In the genomic region with DNA sequence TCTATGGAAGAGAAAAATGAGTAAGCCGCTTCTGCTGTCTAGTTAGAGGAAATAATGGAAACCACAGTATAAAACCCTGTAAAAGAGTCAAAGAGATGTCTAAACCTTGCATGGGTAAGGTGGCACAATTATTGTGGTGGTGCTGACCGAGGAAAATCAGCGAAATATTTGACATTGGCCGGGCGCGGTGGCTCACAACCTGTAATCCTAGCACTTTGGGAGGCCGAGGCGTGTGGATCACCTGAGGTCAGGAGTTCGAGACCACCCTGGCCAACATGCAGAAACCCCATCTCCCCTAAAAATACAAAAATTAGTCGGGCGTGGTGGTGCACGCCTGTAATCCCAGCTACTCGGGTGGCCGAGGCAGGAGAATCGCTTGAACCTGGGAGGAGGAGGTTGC, we compare ENCODE assay signal across 10 cellular contexts. TPM values are rescaled to one million over a fixed set of nuclear protein-coding genes. Genes with fewer than 3 reads are reported as not detected.
DNase-seq lines count a peak whose midpoint lies in the region; ATAC-seq and TF ChIP-seq lines count a peak whose summit lies in the region.
"Not testable (repeated sequence)": the region's sequence is repeated elsewhere in the genome, so short reads cannot be mapped to it uniquely, and the experiment has no call there.
"Had no signal": no experiment of that assay in that cellular context is flagged by ENCODE, and none has a peak within 500 bp of the region (broad histone marks: within the 10 kb centered on the region; RNA-seq: fewer than 3 reads in every experiment).

No MANE protein-coding gene starts in this region.

- H3K4me3 ChIP-seq in AG04450 (ENCODE audit: low read depth, low read length): peak overlapping the region; percentile 44
- peak overlapping the region; percentile 72 for H3K4me3 ChIP-seq in HAP-1
- H3K4me3 ChIP-seq in Panc1 (ENCODE audit: low read depth in 2 of 2, low read length in 2 of 2): peak overlapping the region; percentile 68 to 78
- peak overlapping the region; percentile 70 for H3K4me3 ChIP-seq in coronary artery
- H3K4me3 ChIP-seq in iPS-11a (ENCODE audit: low read depth, low read length): peak overlapping the region; percentile 13

- H3K9me3 ChIP-seq in AG04450 (ENCODE audit: control insufficient read depth, insufficient read depth, low read length); HAP-1; Panc1 (ENCODE audit: control insufficient read depth, insufficient read depth, low read depth, low read length): not testable (repeated sequence)

- H3K27me3 ChIP-seq in AG04450 (ENCODE audit: control insufficient read depth, insufficient read depth, low read length); HAP-1 (ENCODE audit: low read depth); Panc1 (ENCODE audit: control insufficient read depth, insufficient read depth, low read length): not testable (repeated sequence)

- not testable (repeated sequence) for H3K27me3 Mint-ChIP-seq in activated T-cell treated with anti-CD3 and anti-CD28 coated beads, Interleukin-2, amount 50 U/mL, for 72 hours (ENCODE audit: low read depth); natural killer cell treated with Interleukin-12 subunit alpha and Interleukin-12 subunit beta and Interleukin-15 and Interleukin-18, amount 100 ng/mL, for 72 hours; stimulated activated naive B cell treated with anti-CD40 and anti-IgM and Interleukin-4, amounts not matched to agents 10 μg/mL and 1 μg/mL and 100 μg/mL, for 72 hours

- peak overlapping the region; percentile 85 to 92 for H3K4me3 Mint-ChIP-seq in activated T-cell treated with anti-CD3 and anti-CD28 coated beads, Interleukin-2, amount 50 U/mL, for 72 hours
- H3K4me3 Mint-ChIP-seq in natural killer cell treated with Interleukin-12 subunit alpha and Interleukin-12 subunit beta and Interleukin-15 and Interleukin-18, amount 100 ng/mL, for 72 hours: peak overlapping the region; percentile 91
- peak overlapping the region; percentile 84 to 91 for H3K4me3 Mint-ChIP-seq in stimulated activated naive B cell treated with anti-CD40 and anti-IgM and Interleukin-4, amounts not matched to agents 10 μg/mL and 1 μg/mL and 100 μg/mL, for 72 hours

- POLR2A ChIA-PET in AG04450 (lab: Yijun Ruan, JAX) (interaction anchor here (0.6 to 0.7 kb wide), 2 partner anchors 15 to 51 kb away, joined by 3 to 5 read pairs; no protein-coding TSS in a partner anchor), Panc1 (lab: Charles Lee) (interaction anchor here (0.7 to 1.0 kb wide), 3 partner anchors 9 to 97 kb away, joined by 4 to 10 read pairs (median 6); no protein-coding TSS in a partner anchor)

- intact Hi-C loops in Panc1 (cut with micrococcal nuclease; ENCODE audit: unreplicated experiment): not testable (repeated sequence)

- TF ChIP-seq CTCF in AG04450 (IDR thresholded peaks at IDR 0.05; ENCODE audit: low read depth, low read length); Panc1 (IDR thresholded peaks at IDR 0.05); coronary artery (IDR thresholded peaks at IDR 0.05): not testable (repeated sequence)

- CTCF ChIA-PET in AG04450 (lab: Charles Lee) (interaction anchor here (0.6 to 1.4 kb wide), 3 partner anchors 11 to 365 kb away, joined by 3 to 8 read pairs (median 3); no protein-coding TSS in a partner anchor), Panc1 (lab: Charles Lee) (interaction anchor here (0.7 kb wide), 1 partner anchor 26 kb away, joined by 4 read pairs; no protein-coding TSS in a partner anchor)

- not testable (repeated sequence) for H3K27ac ChIP-seq in AG04450 (ENCODE audit: low read depth, low read length)
- H3K27ac ChIP-seq in Panc1 (ENCODE audit: low read length): peak overlapping the region; percentile 72
- peak overlapping the region; percentile 74 to 80 for H3K27ac ChIP-seq in coronary artery

- H3K9me3 Mint-ChIP-seq in activated T-cell treated with anti-CD3 and anti-CD28 coated beads, Interleukin-2, amount 50 U/mL, for 72 hours; natural killer cell treated with Interleukin-12 subunit alpha and Interleukin-12 subunit beta and Interleukin-15 and Interleukin-18, amount 100 ng/mL, for 72 hours; stimulated activated naive B cell treated with anti-CD40 and anti-IgM and Interleukin-4, amounts not matched to agents 10 μg/mL and 1 μg/mL and 100 μg/mL, for 72 hours: not testable (repeated sequence)

- not testable (repeated sequence) for DNase-seq in AG04450 (ENCODE audit: low read depth, low spot score); HAP-1 (ENCODE audit: low spot score in 2 of 2); Panc1 (ENCODE audit: low read depth, low spot score); activated T-cell treated with anti-CD3 and anti-CD28 coated beads, Interleukin-2, amount 50 U/mL, for 72 hours; coronary artery (ENCODE audit: low spot score); natural killer cell treated with Interleukin-12 subunit alpha and Interleukin-12 subunit beta and Interleukin-15 and Interleukin-18, amount 100 ng/mL, for 72 hours (ENCODE audit: low spot score); stimulated activated naive B cell treated with anti-CD40 and anti-IgM and Interleukin-4, amounts not matched to agents 10 μg/mL and 1 μg/mL and 100 μg/mL, for 72 hours

- peaks cover 22 to 42% of the 10 kb centered on the region in 2 donors for H3K36me3 Mint-ChIP-seq in activated T-cell treated with anti-CD3 and anti-CD28 coated beads, Interleukin-2, amount 50 U/mL, for 72 hours (ENCODE audit: insufficient read depth in 2 of 2)
- H3K36me3 Mint-ChIP-seq in natural killer cell treated with Interleukin-12 subunit alpha and Interleukin-12 subunit beta and Interleukin-15 and Interleukin-18, amount 100 ng/mL, for 72 hours: peaks cover 19% of the 10 kb centered on the region
- peaks cover 13 to 31% of the 10 kb centered on the region in 2 donors for H3K36me3 Mint-ChIP-seq in stimulated activated naive B cell treated with anti-CD40 and anti-IgM and Interleukin-4, amounts not matched to agents 10 μg/mL and 1 μg/mL and 100 μg/mL, for 72 hours

- BruUV-seq in Panc1 (replicated peaks; lab: Mats Ljungman, UMichigan): not testable (repeated sequence)

- peaks cover 14% of the 10 kb centered on the region for H3K4me1 ChIP-seq in HAP-1
- H3K4me1 ChIP-seq in Panc1 (ENCODE audit: control insufficient read depth, insufficient read depth, low read length): not testable (repeated sequence)

- H3K36me3 ChIP-seq in HAP-1 (replicated peaks): peaks cover 18% of the 10 kb centered on the region
- not testable (repeated sequence) for H3K36me3 ChIP-seq in Panc1 (ENCODE audit: control insufficient read depth, insufficient read depth, low read length)

- in situ Hi-C loops in HAP-1 (cut with MboI; ENCODE audit: low sequenced_read_pairs); Panc1 (cut with HindIII; ENCODE audit: low pct_unique_long_range_greater_than_20kb, low sequenced_read_pairs): not testable (repeated sequence)

- peak overlapping the region; percentile 99 for H3K27ac Mint-ChIP-seq in activated T-cell treated with anti-CD3 and anti-CD28 coated beads, Interleukin-2, amount 50 U/mL, for 72 hours
- H3K27ac Mint-ChIP-seq in natural killer cell treated with Interleukin-12 subunit alpha and Interleukin-12 subunit beta and Interleukin-15 and Interleukin-18, amount 100 ng/mL, for 72 hours: peak overlapping the region; percentile 82 to 95
- H3K27ac Mint-ChIP-seq in stimulated activated naive B cell treated with anti-CD40 and anti-IgM and Interleukin-4, amounts not matched to agents 10 μg/mL and 1 μg/mL and 100 μg/mL, for 72 hours: peak overlapping the region; percentile 97

- peaks cover 48% of the 10 kb centered on the region for H3K4me1 Mint-ChIP-seq in activated T-cell treated with anti-CD3 and anti-CD28 coated beads, Interleukin-2, amount 50 U/mL, for 72 hours (ENCODE audit: low read depth)
- H3K4me1 Mint-ChIP-seq in natural killer cell treated with Interleukin-12 subunit alpha and Interleukin-12 subunit beta and Interleukin-15 and Interleukin-18, amount 100 ng/mL, for 72 hours (ENCODE audit: low read depth in 2 of 2): peaks cover 38 to 39% of the 10 kb centered on the region in 2 donors
- H3K4me1 Mint-ChIP-seq in stimulated activated naive B cell treated with anti-CD40 and anti-IgM and Interleukin-4, amounts not matched to agents 10 μg/mL and 1 μg/mL and 100 μg/mL, for 72 hours: peaks cover 20 to 36% of the 10 kb centered on the region in 2 donors

- ATAC-seq in Panc1: 0 out of 2 replicates have a peak, but pooled peaks have one; percentile 1
- peak in 1 of 2 donors; percentile 1 for ATAC-seq in activated T-cell treated with anti-CD3 and anti-CD28 coated beads, Interleukin-2, amount 50 U/mL, for 72 hours (replicated peaks in 1 of 2)
- ATAC-seq in natural killer cell treated with Interleukin-12 subunit alpha and Interleukin-12 subunit beta and Interleukin-15 and Interleukin-18, amount 100 ng/mL, for 72 hours: not testable (repeated sequence)
- ATAC-seq in stimulated activated naive B cell treated with anti-CD40 and anti-IgM and Interleukin-4, amounts not matched to agents 10 μg/mL and 1 μg/mL and 100 μg/mL, for 72 hours (replicated peaks): peak in 1 of 2 donors; percentile 3

RNA-seq across cellular contexts. Expression of a gene that starts 0.5 kb away (rescaled TPM):
- polyA plus RNA-seq in AG04450 (2011; rRNA removed): 22.8 and 27.3 TPM in 2 replicates
- 20.6 and 25.9 TPM in 2 replicates for polyA minus RNA-seq in AG04450 (2011; rRNA and poly(A)+ RNA removed)
- total RNA-seq in Panc1 (2021; ENCODE audit: unreplicated experiment): 54.3 TPM
- 31.8 TPM for polyA plus RNA-seq in Panc1 (2012; ENCODE audit: insufficient read length)
- 100 to 1,000 TPM; 237 to 257 TPM for total RNA-seq in activated T-cell treated with anti-CD3 and anti-CD28 coated beads, Interleukin-2, amount 50 U/mL, for 72 hours
- total RNA-seq in natural killer cell treated with Interleukin-12 subunit alpha and Interleukin-12 subunit beta and Interleukin-15 and Interleukin-18, amount 100 ng/mL, for 72 hours: 100 to 1,000 TPM in 1 of 2 donors, 10 to 100 TPM in 1; 75.3 to 129 TPM

RNA-seq across cellular contexts. Expression of a gene that starts 39.8 kb away (rescaled TPM):
- polyA plus RNA-seq in AG04450 (2011; rRNA removed): not detected in 2 replicates
- polyA minus RNA-seq in AG04450 (2011; rRNA and poly(A)+ RNA removed): 0.04 TPM in 1 of 2 replicates, not detected in the other
- not detected for total RNA-seq in Panc1 (2021; ENCODE audit: unreplicated experiment)
- not detected for polyA plus RNA-seq in Panc1 (2012; ENCODE audit: insufficient read length)
- under 1 TPM; 0.19 to 0.29 TPM for total RNA-seq in activated T-cell treated with anti-CD3 and anti-CD28 coated beads, Interleukin-2, amount 50 U/mL, for 72 hours
- total RNA-seq in natural killer cell treated with Interleukin-12 subunit alpha and Interleukin-12 subunit beta and Interleukin-15 and Interleukin-18, amount 100 ng/mL, for 72 hours: under 1 TPM; 0.33 to 0.50 TPM
- total RNA-seq: dermis microvascular lymphatic vessel endothelial cell, G401 had no signal

Comparison
In these comparisons a context has a peak if more than half of its experiments do, and no peak if none do; other contexts are left out.
1. H3K4me3 ChIP-seq: peak in every context shown above with its lines; median percentile 73 in Panc1; 72 in HAP-1; 70 in coronary artery; 44 in AG04450; 13 in iPS-11a.